ENCODE assay signal across 8 cellular contexts in the genomic region with DNA sequence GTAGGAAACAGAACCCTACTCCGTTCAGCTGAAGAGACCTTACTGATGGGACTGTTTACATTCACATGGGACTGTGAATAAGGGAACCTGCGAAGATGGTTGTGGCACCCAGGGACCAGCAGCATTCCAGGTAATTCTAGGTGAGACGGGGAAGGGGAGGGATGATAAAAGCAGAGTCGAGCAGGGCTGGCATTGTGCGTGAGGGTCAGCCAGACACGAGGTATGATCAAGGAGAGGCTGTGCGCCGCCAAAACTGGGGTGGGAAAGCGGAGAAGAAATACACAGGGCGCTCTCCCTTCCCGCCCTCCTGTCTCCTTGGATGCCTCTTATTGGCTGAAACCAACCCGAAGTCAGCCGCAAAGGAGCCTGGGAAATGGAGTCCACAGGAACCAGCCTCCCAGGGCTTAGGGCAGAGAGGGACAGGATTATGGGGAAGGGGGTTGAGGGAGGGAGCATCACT.
DNase-seq lines count a peak whose midpoint lies in the region; ATAC-seq and TF ChIP-seq lines count a peak whose summit lies in the region.

No MANE protein-coding gene starts in this region.

- H3K27me3 ChIP-seq in WERI-Rb-1 (ENCODE audit: insufficient read depth, low read depth, severe bottlenecking): no peaks in the 10 kb centered on the region

- no peaks in the 10 kb centered on the region for H3K36me3 ChIP-seq in WERI-Rb-1

- H3K9me3 ChIP-seq in WERI-Rb-1 (ENCODE audit: severe bottlenecking): no peaks in the 10 kb centered on the region

- peak; percentile 3 for DNase-seq in NCI-H2029 (lab: John Stamatoyannopoulos, UW)
- DNase-seq in NCI-H2029 treated with DMSO at 0.1 percent for 48 hours (lab: John Stamatoyannopoulos, UW): no peak
- DNase-seq in NCI-H2107 (lab: John Stamatoyannopoulos, UW): peak; percentile 7
- DNase-seq in WERI-Rb-1: peak; percentile 90
- peak; percentile 62 to 69 for DNase-seq in cardiac fibroblast (ENCODE audit: low read depth in 2 of 2)
- peak; percentile 58 for DNase-seq in iris pigment epithelial cell (ENCODE audit: low read depth)
- peak; percentile 29 to 65 (median 62) for DNase-seq in stimulated activated CD4-positive, alpha-beta T cell treated with anti-CD3 and anti-CD28 coated beads, Interleukin-12 subunit alpha, Interleukin-12 subunit beta, amount 100 ng/mL, for 48 hours (ENCODE audit: low read depth in 2 of 3, low spot score in 1 of 3)

- peak; percentile 100 for ATAC-seq in HG02870 (IDR thresholded peaks at IDR 0.05; ENCODE audit: unreplicated experiment)

- peak overlapping the region; percentile 62 for H3K27ac ChIP-seq in WERI-Rb-1

- H3K4me3 ChIP-seq in WERI-Rb-1 (ENCODE audit: low read depth, low read length): peak overlapping the region; percentile 71
- peak overlapping the region; percentile 20 to 48 for H3K4me3 ChIP-seq in cardiac fibroblast (replicated peaks in 1 of 2; ENCODE audit: low read depth in 2 of 2, low read length in 2 of 2)

- TF ChIP-seq CTCF in WERI-Rb-1 (IDR thresholded peaks at IDR 0.05; ENCODE audit: low read depth, low read length) (no peak), cardiac fibroblast (IDR thresholded peaks at IDR 0.05; ENCODE audit: low read depth, low read length) (no peak)
